Comparison of ENCODE assay signal across 11 cellular contexts in genomic region chr2:60961457-60961856, GRCh38. TPM values are rescaled to one million over a fixed set of nuclear protein-coding genes. Genes with fewer than 3 reads are reported as not detected.
DNase-seq lines count a peak whose midpoint lies in the region; FAIRE-seq and TF ChIP-seq lines count a peak whose summit lies in the region.
"Had no signal": no experiment of that assay in that cellular context is flagged by ENCODE, and none has a peak within 500 bp of the region (broad histone marks: within the 10 kb centered on the region; RNA-seq: fewer than 3 reads in every experiment).

No MANE protein-coding gene starts in this region.

- peaks cover 22% of the 10 kb centered on the region for H3K4me1 ChIP-seq in osteoblast (ENCODE audit: insufficient read depth, low read length)

- TF ChIP-seq CTCF in NB4 (IDR thresholded peaks at IDR 0.05; ENCODE audit: low read depth, low read length): no peak
- no peak for TF ChIP-seq CTCF in osteoblast (IDR thresholded peaks at IDR 0.05; ENCODE audit: extremely low read depth, low read depth, low read length)

- no peaks in the 10 kb centered on the region for H3K27me3 ChIP-seq in osteoblast (ENCODE audit: insufficient read depth, low read length)

- H3K27ac ChIP-seq in osteoblast (ENCODE audit: low read depth, low read length): peak overlapping the region; percentile 60

- TF ChIP-seq POLR2A in NB4 (IDR thresholded peaks at IDR 0.05; ENCODE audit: extremely low read depth, insufficient read length): no peak

- peak overlapping the region; percentile 37 for H3K4me2 ChIP-seq in osteoblast (ENCODE audit: insufficient read depth, low read length)

- H3K9me3 ChIP-seq in osteoblast (ENCODE audit: low read depth, low read length): no peaks in the 10 kb centered on the region

- H3K36me3 ChIP-seq in osteoblast (ENCODE audit: insufficient read depth, low read length): no peaks in the 10 kb centered on the region

- H2AFZ ChIP-seq in osteoblast (ENCODE audit: low read length): no peak overlapping the region

- H4K20me1 ChIP-seq in osteoblast (ENCODE audit: insufficient read depth, low read length): no peaks in the 10 kb centered on the region

- H3K79me2 ChIP-seq in osteoblast (ENCODE audit: insufficient read depth, low read length): no peaks in the 10 kb centered on the region

- DNase-seq in GF-D8 (lab: John Stamatoyannopoulos, UW) (peak; percentile 8), NB4 (ENCODE audit: low read depth) (peak; percentile 68), osteoblast (ENCODE audit: insufficient read length, low spot score, missing footprints) (no peak), NCI-H2227 (lab: John Stamatoyannopoulos, UW; ENCODE audit: unreplicated experiment) (no peak), H4 (ENCODE audit: low spot score) (no peak), NCI-H526 treated with DMSO at 0.1 percent for 48 hours (lab: John Stamatoyannopoulos, UW) (no peak)
- DNase-seq in activated naive CD4-positive, alpha-beta T cell treated with Interleukin-2 at 50 U/mL for 16 hours: no peak
- DNase-seq: naive thymus-derived CD4-positive, alpha-beta T cell; NCI-H1417; stimulated activated CD4-positive, alpha-beta T cell treated with anti-CD3 and anti-CD28 coated beads, Interleukin-12 subunit alpha, Interleukin-12 subunit beta, amount 100 ng/mL, for 4 hours had no signal

- H3K4me3 ChIP-seq in NB4 (ENCODE audit: low read depth, low read length) (no peak overlapping the region), osteoblast (ENCODE audit: insufficient read depth, low read length) (no peak overlapping the region)

- FAIRE-seq in endometrium (lab: Jason Lieb, UNC): peak; percentile 26

RNA-seq across cellular contexts. Expression of gene PEX13, which starts 56.1 kb away (rescaled TPM):
- total RNA-seq in osteoblast: 33.3 and 34.0 TPM in 2 replicates
- total RNA-seq in H4 (2014; rRNA removed; shearing (Covaris generic)): 24.9 and 47.2 TPM in 2 replicates

RNA-seq across cellular contexts. Expression of gene PUS10, which starts 56.6 kb away (rescaled TPM):
- total RNA-seq in osteoblast: 5.6 and 5.8 TPM in 2 replicates
- total RNA-seq in H4 (2014; rRNA removed; shearing (Covaris generic)): 4.5 TPM in 2 replicates

Comparison
In these comparisons a context has a peak if more than half of its experiments do, and no peak if none do; other contexts are left out.
1. DNase-seq: peak in GF-D8 (single experiment) and NB4 (single experiment); none in osteoblast (single experiment), NCI-H2227 (single experiment), H4 (single experiment), NCI-H526 treated with DMSO at 0.1 percent for 48 hours (single experiment) and activated naive CD4-positive, alpha-beta T cell treated with Interleukin-2 at 50 U/mL for 16 hours (single experiment).